In genomic region chr16:75116081-75116910, GRCh38 we compare ENCODE assay signal across 9 cellular contexts. TPM values are rescaled to one million over a fixed set of nuclear protein-coding genes. Genes with fewer than 3 reads are reported as not detected.
DNase-seq lines count a peak whose midpoint lies in the region; ATAC-seq and TF ChIP-seq lines count a peak whose summit lies in the region.
"Had no signal": no experiment of that assay in that cellular context is flagged by ENCODE, and none has a peak within 500 bp of the region (broad histone marks: within the 10 kb centered on the region; RNA-seq: fewer than 3 reads in every experiment).

Gene LDHD (minus strand): TSS chr16:75116780. CDS start chr16:75116720, 60 bp downstream.

- H3K4me1 ChIP-seq in heart left ventricle (peaks cover 0 to 53% (median 27%) of the 10 kb centered on the region in 12 donors), ovary (ENCODE audit: insufficient read depth) (peaks cover 16% of the 10 kb centered on the region)

- no peak for TF ChIP-seq CTCF in heart left ventricle (IDR thresholded peaks at IDR 0.05)
- TF ChIP-seq CTCF in ovary (IDR thresholded peaks at IDR 0.05) = peak in 1 of 3 donors; percentile 11
- TF ChIP-seq CTCF in GM20000 (IDR thresholded peaks at IDR 0.05; ENCODE audit: extremely low read depth, missing control alignments) = no peak

- no peak for TF ChIP-seq RAD21 in Ishikawa (IDR thresholded peaks at IDR 0.05; ENCODE audit: low read depth)

- H3K36me3 ChIP-seq in heart left ventricle = peaks cover 0 to 9% (median 0%) of the 10 kb centered on the region in 9 donors
- no peaks in the 10 kb centered on the region for H3K36me3 ChIP-seq in ovary
- H3K36me3 ChIP-seq: neutrophil had no signal

- H3K27ac ChIP-seq in heart left ventricle = peak within 1 kb of the TSS; percentile 57 to 90 (median 74)
- peak within 1 kb of the TSS; percentile 18 to 60 for H3K27ac ChIP-seq in ovary
- H3K27ac ChIP-seq: neutrophil had no signal

- intact Hi-C loops in heart left ventricle (cut with DNase I) (loop anchor here in 7 of 10 donors (10.0 kb wide), 4 partner anchors 211 to 401 kb away; no protein-coding TSS in a partner anchor), ovary (cut with DNase I) (loop anchor here in 1 of 4 donors (10.0 kb wide), 1 partner anchor 411 kb away; the partner anchor contains the start of gene MLKL)

- H3K9me3 ChIP-seq in heart left ventricle (peaks cover 0 to 5% (median 2%) of the 10 kb centered on the region in 12 donors), ovary (no peaks in the 10 kb centered on the region)
- H3K9me3 ChIP-seq: neutrophil had no signal

- H3K4me3 ChIP-seq in heart left ventricle = peak within 1 kb of the TSS; percentile 43 to 85 (median 58)
- peak within 1 kb of the TSS; percentile 50 for H3K4me3 ChIP-seq in ovary

- DNase-seq in COLO829 (ENCODE audit: low spot score) (peak; percentile 13), amygdala (lab: John Stamatoyannopoulos, UW) (peak in 54 of 56 donors; percentile 29 to 96 (median 82)), heart left ventricle (peak; percentile 83 to 93 (median 87)), ovary (peak; percentile 79 to 88 (median 84)), GM20000 (ENCODE audit: low spot score) (no peak)

- 23 to 45% (median 39%) methylated on average over 9 to 15 of the region's 15 CpGs for WGBS in heart left ventricle, 4 donors
- WGBS in ovary, 3 donors = 22 to 33% (median 27%) methylated on average over 15 of the region's 15 CpGs

- no peak for TF ChIP-seq EP300 in Ishikawa (IDR thresholded peaks at IDR 0.05; ENCODE audit: borderline replicate concordance)
- TF ChIP-seq EP300 in ovary (IDR thresholded peaks at IDR 0.05) = no peak

- TF ChIP-seq POLR2A in heart left ventricle (IDR thresholded peaks at IDR 0.05) = peak in 1 of 2 donors; percentile 82
- TF ChIP-seq POLR2A in ovary (IDR thresholded peaks at IDR 0.05) = peak; percentile 41

- H3K27me3 ChIP-seq in heart left ventricle (peaks cover 0 to 8% (median 0%) of the 10 kb centered on the region in 9 donors), ovary (no peaks in the 10 kb centered on the region)

- ATAC-seq in heart left ventricle (peak; percentile 94 to 98 (median 95)), HG02840 (IDR thresholded peaks at IDR 0.05; ENCODE audit: low FRiP score, unreplicated experiment) (no peak), HG03469 (IDR thresholded peaks at IDR 0.05; ENCODE audit: unreplicated experiment) (no peak)

TF ChIP-seq in Ishikawa, 13 proteins besides CTCF, POLR2A, EP300 and RAD21:
- peak; percentile 56 for TF ChIP-seq MAX (IDR thresholded peaks at IDR 0.05)
- peak; percentile 27; the same call in 1 of the 2 replicates for TF ChIP-seq TAF1 (IDR thresholded peaks at IDR 0.05; ENCODE audit: low read depth)
- 0 out of 2 replicates have a peak, but pooled peaks have one; percentile 23 for TF ChIP-seq YY1 (IDR thresholded peaks at IDR 0.05; ENCODE audit: low read depth)
- TF ChIP-seq TEAD4 (IDR thresholded peaks at IDR 0.05) = no peak
- no peak for TF ChIP-seq USF1 (IDR thresholded peaks at IDR 0.05)

RNA-seq across cellular contexts. Expression of gene LDHD, which starts in this region (rescaled TPM):
- total RNA-seq in heart left ventricle = 100 to 1,000 TPM in 3 of 9 donors, 10 to 100 TPM in 6; 56.4 to 185 (median 90.6) TPM
- 100 to 1,000 TPM in 1 of 2 donors, 10 to 100 TPM in 1; 49.0 to 104 TPM for polyA plus RNA-seq in heart left ventricle
- 10 to 100 TPM; 11.5 to 25.4 (median 20.7) TPM for total RNA-seq in ovary
- polyA plus RNA-seq in ovary = 10 to 100 TPM in 1 of 2 donors, 1 to 10 TPM in 1; 2.1 to 21.7 TPM

Comparison
In these comparisons a context has a peak if more than half of its experiments do, and no peak if none do; other contexts are left out.
1. ATAC-seq: peak in heart left ventricle (4 of 4); none in HG02840 (single experiment) and HG03469 (single experiment).